15 cellular contexts compared by ENCODE assay signal in the genomic region with DNA sequence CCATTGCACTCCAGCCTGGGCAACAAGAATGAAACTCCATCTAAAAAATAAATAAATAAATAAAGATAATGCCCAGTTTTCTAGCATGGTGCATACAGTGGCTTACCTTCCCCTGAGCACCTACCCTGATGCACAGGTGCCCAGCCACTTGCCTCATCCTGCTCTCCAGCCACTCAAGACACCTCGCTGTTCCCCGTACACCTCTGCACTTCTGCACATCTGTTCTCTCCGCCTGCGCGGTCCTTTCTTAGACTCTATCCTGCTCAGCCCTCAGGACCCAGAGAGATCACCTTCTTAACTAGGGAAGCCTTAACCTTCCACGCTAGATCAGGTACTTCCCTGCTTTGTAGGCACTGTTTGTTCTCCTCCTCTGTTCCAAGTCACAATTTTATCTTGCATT. TPM values are rescaled to one million over a fixed set of nuclear protein-coding genes. Genes with fewer than 3 reads are reported as not detected.
A peak's percentile ranks its signal among the peaks of the same experiment; 100 is the strongest.
DNase-seq lines count a peak whose midpoint lies in the region; ATAC-seq and TF ChIP-seq lines count a peak whose summit lies in the region.
"Had no signal": no experiment of that assay in that cellular context is flagged by ENCODE, and none has a peak within 500 bp of the region (broad histone marks: within the 10 kb centered on the region; RNA-seq: fewer than 3 reads in every experiment).

No MANE protein-coding gene starts in this region.

- peak overlapping the region; percentile 36; the same call in 1 of the 2 replicates for H3K4me3 Mint-ChIP-seq in HFFc6
- peak overlapping the region; percentile 37 for H3K4me3 Mint-ChIP-seq in activated T-helper 17 cell treated with anti-CD3 and anti-CD28 coated beads, Interleukin-2, amount 50 U/mL, for 72 hours
- H3K4me3 Mint-ChIP-seq in neural crest cell, result peak overlapping the region; percentile 80

- TF ChIP-seq CTCF in HFFc6 (IDR thresholded peaks at IDR 0.05), result no peak
- no peak for TF ChIP-seq CTCF in fibroblast of the aortic adventitia (IDR thresholded peaks at IDR 0.05; ENCODE audit: insufficient read depth, low read length)
- TF ChIP-seq CTCF in neural crest cell (conservative IDR thresholded peaks at IDR 0.05), result no peak

- H3K36me3 Mint-ChIP-seq in HFFc6 (ENCODE audit: low read depth) (peaks cover 44% of the 10 kb centered on the region), neural crest cell (ENCODE audit: low read depth) (peaks cover 31% of the 10 kb centered on the region)
- no peaks in the 10 kb centered on the region for H3K36me3 Mint-ChIP-seq in activated T-helper 17 cell treated with anti-CD3 and anti-CD28 coated beads, Interleukin-2, amount 50 U/mL, for 72 hours (ENCODE audit: low read depth)
- H3K36me3 Mint-ChIP-seq: IgD-negative memory B cell had no signal

- H3K4me3 ChIP-seq in fibroblast of the aortic adventitia (ENCODE audit: low read depth, low read length), result peak overlapping the region; percentile 22
- H3K4me3 ChIP-seq: BLaER1 treated with 17β-estradiol and CSF1 and Interleukin-3, amounts not matched to agents 10 nM and 100 nM had no signal

- peak overlapping the region; percentile 63 for H3K27ac Mint-ChIP-seq in HFFc6
- no peak overlapping the region for H3K27ac Mint-ChIP-seq in activated T-helper 17 cell treated with anti-CD3 and anti-CD28 coated beads, Interleukin-2, amount 50 U/mL, for 72 hours
- no peak overlapping the region for H3K27ac Mint-ChIP-seq in neural crest cell (ENCODE audit: unreplicated experiment)
- H3K27ac Mint-ChIP-seq: CD4-positive, CD25-positive, alpha-beta regulatory T cell; IgD-negative memory B cell had no signal

- DNase-seq in HFFc6 (no peak), fibroblast of the aortic adventitia (ENCODE audit: low read depth) (no peak), neural crest cell (ENCODE audit: low read depth, low spot score) (no peak), NCI-H2107 treated with DMSO at 0.1 percent for 48 hours (lab: John Stamatoyannopoulos, UW; ENCODE audit: unreplicated experiment) (no peak), activated gamma-delta T cell treated with Interleukin-2 at 50 U/mL for 16 hours (no peak), superior temporal gyrus (ENCODE audit: extremely low spot score) (no peak)
- DNase-seq: ACHN; CD4-positive, CD25-positive, alpha-beta regulatory T cell had no signal

- H3K27me3 Mint-ChIP-seq in HFFc6 (ENCODE audit: insufficient read depth), result peaks cover 3% of the 10 kb centered on the region
- peaks cover 28% of the 10 kb centered on the region for H3K27me3 Mint-ChIP-seq in activated T-helper 17 cell treated with anti-CD3 and anti-CD28 coated beads, Interleukin-2, amount 50 U/mL, for 72 hours
- H3K27me3 Mint-ChIP-seq in neural crest cell (ENCODE audit: low read depth), result no peaks in the 10 kb centered on the region

- peaks cover 7% of the 10 kb centered on the region for H3K9me3 Mint-ChIP-seq in HFFc6
- H3K9me3 Mint-ChIP-seq in activated T-helper 17 cell treated with anti-CD3 and anti-CD28 coated beads, Interleukin-2, amount 50 U/mL, for 72 hours, result peaks cover 22% of the 10 kb centered on the region
- peaks cover 4% of the 10 kb centered on the region for H3K9me3 Mint-ChIP-seq in neural crest cell

- no peak for ATAC-seq in activated T-helper 17 cell treated with anti-CD3 and anti-CD28 coated beads, Interleukin-2, amount 50 U/mL, for 72 hours (replicated peaks)
- ATAC-seq in GM21786 (IDR thresholded peaks at IDR 0.05; ENCODE audit: unreplicated experiment), result no peak
- ATAC-seq: HCT116 had no signal

- peaks cover 73% of the 10 kb centered on the region for H3K4me1 Mint-ChIP-seq in HFFc6 (ENCODE audit: low read depth)
- peaks cover 6% of the 10 kb centered on the region for H3K4me1 Mint-ChIP-seq in activated T-helper 17 cell treated with anti-CD3 and anti-CD28 coated beads, Interleukin-2, amount 50 U/mL, for 72 hours
- peaks cover 30% of the 10 kb centered on the region for H3K4me1 Mint-ChIP-seq in neural crest cell

RNA-seq across cellular contexts. Expression of gene EVC, which starts 2.9 kb away (rescaled TPM):
- total RNA-seq in HFFc6 (2021; fragmentation: NEBNext Ultra II Directional; extraction: Animal tissue kit (Norgen Biotek cat#: 25700)), result 10 to 100 TPM; 30.7 to 40.9 (median 33.7) TPM
- total RNA-seq in activated T-helper 17 cell treated with anti-CD3 and anti-CD28 coated beads, Interleukin-2, amount 50 U/mL, for 72 hours, result 10 to 100 TPM in 1 of 2 donors, 1 to 10 TPM in 1; 7.8 to 10.5 TPM
- 58.2 and 127 TPM in 2 replicates for total RNA-seq in fibroblast of the aortic adventitia (ENCODE audit: low replicate concordance)
- total RNA-seq in neural crest cell, result 24.4 and 26.1 TPM in 2 replicates
- total RNA-seq: HT-29 had no signal

RNA-seq across cellular contexts. Expression of gene EVC2, which starts 5.5 kb away (rescaled TPM):
- total RNA-seq in HFFc6 (2021; fragmentation: NEBNext Ultra II Directional; extraction: Animal tissue kit (Norgen Biotek cat#: 25700)), result 1 to 10 TPM; 3.0 to 4.1 (median 3.8) TPM
- total RNA-seq in activated T-helper 17 cell treated with anti-CD3 and anti-CD28 coated beads, Interleukin-2, amount 50 U/mL, for 72 hours, result 1 to 10 TPM; 4.0 to 6.2 TPM
- total RNA-seq in fibroblast of the aortic adventitia (ENCODE audit: low replicate concordance) (15.5 and 17.1 TPM in 2 replicates), neural crest cell (6.4 and 7.2 TPM in 2 replicates)
- total RNA-seq: A172, HT-29 had no signal
